In the genomic region with DNA sequence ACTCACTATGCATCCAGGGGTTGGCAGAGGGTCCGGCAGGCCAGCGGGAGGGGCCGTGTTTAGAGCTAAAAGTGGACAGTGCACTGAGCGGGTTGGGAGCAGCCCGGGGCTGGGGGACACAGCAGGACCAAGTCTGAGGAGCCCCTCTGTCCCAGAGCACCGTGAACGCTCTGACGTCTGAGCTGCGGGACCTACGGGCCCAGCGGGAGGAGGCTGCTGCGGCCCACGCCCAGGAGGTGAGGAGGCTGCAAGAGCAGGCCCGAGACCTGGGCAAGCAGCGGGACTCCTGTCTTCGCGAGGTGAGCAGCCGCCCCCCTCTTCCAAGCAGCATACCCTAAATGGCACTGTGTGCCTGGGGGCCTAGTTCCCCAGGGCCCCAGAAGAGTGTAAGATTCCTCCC, we compare ENCODE assay signal across 8 cellular contexts. TPM values are rescaled to one million over a fixed set of nuclear protein-coding genes. Genes with fewer than 3 reads are reported as not detected.
"Had no signal": no experiment of that assay in that cellular context is flagged by ENCODE, and none has a peak within 500 bp of the region (broad histone marks: within the 10 kb centered on the region; RNA-seq: fewer than 3 reads in every experiment).

No MANE protein-coding gene starts in this region.

- DNase-seq: IMR-90, KBM-7, KG1 had no signal

- ATAC-seq: HepG2, K562 had no signal

- H3K27ac ChIP-seq: HL-60 had no signal

- H3K4me3 ChIP-seq: K562 had no signal

RNA-seq across cellular contexts. Expression of a gene that starts 25.8 kb away (rescaled TPM):
- total RNA-seq: HT1080, K562 had no signal
- polyA plus RNA-seq: K562 had no signal

RNA-seq across cellular contexts. Expression of a gene that starts 58.8 kb away (rescaled TPM):
- total RNA-seq: HT1080 had no signal
- polyA plus RNA-seq: IgD-negative memory B cell, IMR-90 had no signal
